Comparison of ENCODE assay signal across 12 cellular contexts in genomic region chr11:44030276-44030932, GRCh38. TPM values are rescaled to one million over a fixed set of nuclear protein-coding genes. Genes with fewer than 3 reads are reported as not detected.
A peak's percentile ranks its signal among the peaks of the same experiment; 100 is the strongest.
DNase-seq lines count a peak whose midpoint lies in the region; ATAC-seq, FAIRE-seq and TF ChIP-seq lines count a peak whose summit lies in the region.
"Had no signal": no experiment of that assay in that cellular context is flagged by ENCODE, and none has a peak within 500 bp of the region (broad histone marks: within the 10 kb centered on the region; RNA-seq: fewer than 3 reads in every experiment).

No MANE protein-coding gene starts in this region.

- peaks cover 8% of the 10 kb centered on the region; the same call in 1 of the 2 replicates for H3K36me3 Mint-ChIP-seq in WTC11

- POLR2A ChIA-PET in WTC11 (lab: Charles Lee), result interaction anchor here (0.6 to 1.0 kb wide), 2 partner anchors 41 to 88 kb away, joined by 3 to 4 read pairs; no protein-coding TSS in a partner anchor

- H3K4me2 ChIP-seq in osteoblast (ENCODE audit: insufficient read depth, low read length), result peak overlapping the region; percentile 57

- ATAC-seq in WTC11 (peak; percentile 81), HG02870 (IDR thresholded peaks at IDR 0.05; ENCODE audit: unreplicated experiment) (no peak)
- ATAC-seq: activated CD8-positive, alpha-beta T cell treated with anti-CD3 and anti-CD28 coated beads, Interleukin-2, amount 10 ng/mL, durations not matched to agents 7 days and 5 days; esophagus mucosa had no signal

- H2AFZ ChIP-seq in osteoblast (ENCODE audit: low read length), result no peak overlapping the region

- peak overlapping the region; percentile 18; the same call in 1 of the 2 replicates for H3K4me3 Mint-ChIP-seq in WTC11
- H3K4me3 Mint-ChIP-seq: activated CD8-positive, alpha-beta T cell treated with anti-CD3 and anti-CD28 coated beads, Interleukin-2, amount 10 ng/mL, durations not matched to agents 7 days and 5 days; CD4-positive, CD25-positive, alpha-beta regulatory T cell had no signal

- H3K9me3 ChIP-seq in cardiac muscle cell (ENCODE audit: low read depth), result no peaks in the 10 kb centered on the region
- H3K9me3 ChIP-seq in osteoblast (ENCODE audit: low read depth, low read length), result no peaks in the 10 kb centered on the region

- H3K36me3 ChIP-seq in cardiac muscle cell, result no peaks in the 10 kb centered on the region
- no peaks in the 10 kb centered on the region for H3K36me3 ChIP-seq in osteoblast (ENCODE audit: insufficient read depth, low read length)

- H3K4me1 Mint-ChIP-seq in WTC11, result peaks cover 22% of the 10 kb centered on the region
- H3K4me1 Mint-ChIP-seq: CD4-positive, CD25-positive, alpha-beta regulatory T cell had no signal

- DNase-seq in EH (ENCODE audit: low read depth), result peak; percentile 27
- peak; percentile 44 for DNase-seq in WTC11 (ENCODE audit: low spot score)
- DNase-seq in cardiac muscle cell (ENCODE audit: low read depth in 1 of 2, low spot score in 1 of 2), result peak; percentile 87 to 93
- peak; percentile 55 for DNase-seq in osteoblast (ENCODE audit: insufficient read length, low spot score, missing footprints)
- DNase-seq in RCC 7860 (ENCODE audit: low spot score), result no peak
- no peak for DNase-seq in LoVo (ENCODE audit: low spot score)
- DNase-seq in kidney tubule cell (ENCODE audit: low spot score), result no peak
- DNase-seq: activated CD8-positive, alpha-beta T cell treated with anti-CD3 and anti-CD28 coated beads, Interleukin-2, amount 10 ng/mL, durations not matched to agents 7 days and 5 days; CD4-positive, CD25-positive, alpha-beta regulatory T cell; NCI-H774 had no signal

- H3K27me3 ChIP-seq in cardiac muscle cell (no peaks in the 10 kb centered on the region), osteoblast (ENCODE audit: insufficient read depth, low read length) (no peaks in the 10 kb centered on the region)

- peak overlapping the region; percentile 96 for H3K27ac ChIP-seq in cardiac muscle cell
- peak overlapping the region; percentile 93 for H3K27ac ChIP-seq in osteoblast (ENCODE audit: low read depth, low read length)

- H3K4me1 ChIP-seq in cardiac muscle cell (ENCODE audit: low read depth) (peaks cover 37% of the 10 kb centered on the region), osteoblast (ENCODE audit: insufficient read depth, low read length) (peaks cover 37% of the 10 kb centered on the region)

- H3K79me2 ChIP-seq in osteoblast (ENCODE audit: insufficient read depth, low read length), result no peaks in the 10 kb centered on the region

- FAIRE-seq in RCC 7860 (lab: Jason Lieb, UNC), result no peak

- H4K20me1 ChIP-seq in osteoblast (ENCODE audit: insufficient read depth, low read length), result no peaks in the 10 kb centered on the region

- peaks cover 18% of the 10 kb centered on the region for H3K9me3 Mint-ChIP-seq in WTC11

- H3K4me3 ChIP-seq in cardiac muscle cell, result no peak overlapping the region
- H3K4me3 ChIP-seq in osteoblast (ENCODE audit: insufficient read depth, low read length), result peak overlapping the region; percentile 2

- CTCF ChIA-PET in WTC11 (lab: Charles Lee), result interaction anchor here (0.7 to 1.6 kb wide), 5 partner anchors 12 to 140 kb away, joined by 3 to 6 read pairs (median 3); partner anchors contain the start of gene EXT2

- TF ChIP-seq CTCF in WTC11 (IDR thresholded peaks at IDR 0.05), result no peak
- TF ChIP-seq CTCF in cardiac muscle cell (IDR thresholded peaks at IDR 0.05; ENCODE audit: low read depth, low read length), result no peak
- TF ChIP-seq CTCF in osteoblast (IDR thresholded peaks at IDR 0.05; ENCODE audit: extremely low read depth, low read depth, low read length), result no peak

- H3K27ac Mint-ChIP-seq in WTC11, result peak overlapping the region; percentile 30; the same call in 1 of the 2 replicates
- H3K27ac Mint-ChIP-seq: activated CD8-positive, alpha-beta T cell treated with anti-CD3 and anti-CD28 coated beads, Interleukin-2, amount 10 ng/mL, durations not matched to agents 7 days and 5 days; CD4-positive, CD25-positive, alpha-beta regulatory T cell had no signal

- H3K27me3 Mint-ChIP-seq in WTC11 (ENCODE audit: low read depth), result peaks cover 4% of the 10 kb centered on the region; the same call in 1 of the 2 replicates

TF ChIP-seq in WTC11, 78 proteins besides CTCF, POLR2A, EP300 and RAD21:
- no peak for TF ChIP-seq NR2C2 (CRISPR knock-in tag; IDR thresholded peaks at IDR 0.05)
- no peak for TF ChIP-seq GABPB1 (CRISPR knock-in tag; IDR thresholded peaks at IDR 0.05)
- TF ChIP-seq ZNF317 (CRISPR knock-in tag; IDR thresholded peaks at IDR 0.05; ENCODE audit: borderline replicate concordance, low read depth), result no peak
- no peak for TF ChIP-seq NR3C1 (CRISPR knock-in tag; conservative IDR thresholded peaks at IDR 0.05; ENCODE audit: low read depth)
- TF ChIP-seq FOXK1 (CRISPR knock-in tag; IDR thresholded peaks at IDR 0.05), result no peak
- TF ChIP-seq SMAD3 (CRISPR knock-in tag; IDR thresholded peaks at IDR 0.05; ENCODE audit: borderline replicate concordance), result no peak
- no peak for TF ChIP-seq MXD4 (CRISPR knock-in tag; IDR thresholded peaks at IDR 0.05; ENCODE audit: borderline replicate concordance)
- TF ChIP-seq SP1 (CRISPR knock-in tag; conservative IDR thresholded peaks at IDR 0.05), result no peak
- no peak for TF ChIP-seq SMAD4 (CRISPR knock-in tag; IDR thresholded peaks at IDR 0.05)
- no peak for TF ChIP-seq MYBL2 (CRISPR knock-in tag; IDR thresholded peaks at IDR 0.05)
- TF ChIP-seq TP53 (CRISPR knock-in tag; IDR thresholded peaks at IDR 0.05), result no peak
- TF ChIP-seq TEAD1 (CRISPR knock-in tag; IDR thresholded peaks at IDR 0.05), result no peak
- TF ChIP-seq ATF3 (CRISPR knock-in tag; conservative IDR thresholded peaks at IDR 0.05), result no peak
- TF ChIP-seq PREB (CRISPR knock-in tag; IDR thresholded peaks at IDR 0.05; ENCODE audit: borderline replicate concordance), result no peak

RNA-seq across cellular contexts. Expression of gene ACCSL, which starts 17.4 kb away (rescaled TPM):
- not detected in 3 replicates for total RNA-seq in WTC11 (2021)
- total RNA-seq in cardiac muscle cell, result not detected in 2 replicates
- not detected in 2 replicates for polyA plus RNA-seq in cardiac muscle cell
- total RNA-seq in osteoblast, result under 0.01 TPM in 1 of 2 replicates, not detected in the other
- total RNA-seq: activated CD8-positive, alpha-beta T cell treated with anti-CD3 and anti-CD28 coated beads, Interleukin-2, amount 10 ng/mL, durations not matched to agents 7 days and 5 days; CD4-positive, CD25-positive, alpha-beta regulatory T cell; esophagus mucosa had no signal
- polyA plus RNA-seq: CD4-positive, CD25-positive, alpha-beta regulatory T cell had no signal

RNA-seq across cellular contexts. Expression of gene ACCS, which starts 35.7 kb away (rescaled TPM):
- total RNA-seq in WTC11 (2021) (10.5 to 14.5 TPM (median 13.9 TPM) in 3 replicates), cardiac muscle cell (7.9 and 11.3 TPM in 2 replicates), osteoblast (21.0 and 27.1 TPM in 2 replicates)
- 11.0 and 14.7 TPM in 2 replicates for polyA plus RNA-seq in cardiac muscle cell

Comparison
In these comparisons a context has a peak if more than half of its experiments do, and no peak if none do; other contexts are left out.
1. DNase-seq: peak in EH (single experiment), WTC11 (single experiment), cardiac muscle cell (2 of 2) and osteoblast (single experiment); none in RCC 7860 (single experiment), LoVo (single experiment) and kidney tubule cell (single experiment).